ENCODE assay signal across 8 cellular contexts in genomic region chr9:32384364-32385134, GRCh38. TPM values are rescaled to one million over a fixed set of nuclear protein-coding genes. Genes with fewer than 3 reads are reported as not detected.
DNase-seq lines count a peak whose midpoint lies in the region; ATAC-seq and TF ChIP-seq lines count a peak whose summit lies in the region.

Gene ACO1 (plus strand): TSS chr9:32384643. CDS start chr9:32405507, 20,864 bp downstream.

- peak; percentile 98 for ATAC-seq in mucosa of descending colon

- no peaks in the 10 kb centered on the region for H3K9me3 Mint-ChIP-seq in Calu3 (ENCODE audit: low read depth, unreplicated experiment)

- peak within 1 kb of the TSS; percentile 79 for H3K9ac ChIP-seq in OCI-LY1 (ENCODE audit: low read length)

- peak within 1 kb of the TSS; percentile 95 for H3K4me2 ChIP-seq in OCI-LY1 (ENCODE audit: low read length)

- H3K4me3 ChIP-seq in OCI-LY1 (ENCODE audit: low read depth, low read length, poor library complexity, severe bottlenecking) (peak within 1 kb of the TSS; percentile 96), mucosa of descending colon (peak within 1 kb of the TSS; percentile 46)

- BruUV-seq in Calu3 (replicated peaks; lab: Mats Ljungman, UMichigan), result no TSS peak

- no peaks in the 10 kb centered on the region for H3K36me3 ChIP-seq in OCI-LY1 (ENCODE audit: insufficient read depth, low read length)
- H3K36me3 ChIP-seq in mucosa of descending colon (ENCODE audit: low read depth), result no peaks in the 10 kb centered on the region

- no peak within 1 kb of the TSS for H3K27ac ChIP-seq in OCI-LY1 (ENCODE audit: low read depth, low read length, poor library complexity, severe bottlenecking)

- H3K9me3 ChIP-seq in OCI-LY1 (ENCODE audit: low read length) (no peaks in the 10 kb centered on the region), mucosa of descending colon (no peaks in the 10 kb centered on the region)

- H4K20me1 ChIP-seq in OCI-LY1 (ENCODE audit: insufficient read depth, low read length), result no peaks in the 10 kb centered on the region

- H3K9me2 ChIP-seq in OCI-LY1 (ENCODE audit: low read depth, low read length), result no peaks in the 10 kb centered on the region

- CTCF ChIA-PET in Calu3 (lab: Charles Lee), result interaction anchor here (1.0 to 1.7 kb wide), 3 partner anchors 47 to 188 kb away, joined by 4 to 7 read pairs (median 4); partner anchors contain the start of gene RIGI

- H3K4me1 Mint-ChIP-seq in Calu3 (ENCODE audit: low read depth, unreplicated experiment), result no peaks in the 10 kb centered on the region

- peak within 1 kb of the TSS; percentile 85 for H3K4me3 Mint-ChIP-seq in Calu3 (ENCODE audit: low read depth, unreplicated experiment)

- no peak for TF ChIP-seq CTCF in Calu3 (IDR thresholded peaks at IDR 0.05; ENCODE audit: unreplicated experiment)
- TF ChIP-seq CTCF in GM20000 (IDR thresholded peaks at IDR 0.05; ENCODE audit: extremely low read depth, missing control alignments), result no peak
- 0 out of 2 replicates have a peak, but pooled peaks have one; percentile 15 for TF ChIP-seq CTCF in OCI-LY1 (IDR thresholded peaks at IDR 0.05; ENCODE audit: low read length)
- TF ChIP-seq CTCF in mucosa of descending colon (IDR thresholded peaks at IDR 0.05), result no peak

- peak within 1 kb of the TSS; percentile 71; the same call in 1 of the 2 replicates for H2AFZ ChIP-seq in OCI-LY1 (ENCODE audit: low read length)

- DNase-seq in Calu3 (peak; percentile 87), GM20000 (ENCODE audit: low spot score) (peak; percentile 96), HS-27A (ENCODE audit: low read depth) (peak; percentile 45), activated T-cell treated with anti-CD3 and anti-CD28 coated beads for 24 hours (ENCODE audit: low read depth) (peak; percentile 80), epidermal melanocyte (ENCODE audit: insufficient read length, low spot score) (peak; percentile 74), mucosa of descending colon (peak; percentile 93 to 96 (median 93))
- peak; percentile 69 to 78 for DNase-seq in stimulated activated CD8-positive, alpha-beta memory T cell treated with anti-CD3 and anti-CD28 coated beads, Interleukin-4, amount 100 ng/mL, for 1 hour (ENCODE audit: low read depth in 2 of 2, low spot score in 1 of 2)

- intact Hi-C loops in Calu3 (cut with micrococcal nuclease; ENCODE audit: unreplicated experiment), result no loop called here
- intact Hi-C loops in mucosa of descending colon (cut with DNase I, micrococcal nuclease), result loop anchor here (5.0 kb wide), 2 partner anchors 193 to 593 kb away; no protein-coding TSS in a partner anchor

- no peaks in the 10 kb centered on the region for H3F3A ChIP-seq in OCI-LY1 (ENCODE audit: insufficient read depth, low read length)

- no peaks in the 10 kb centered on the region for H3K79me2 ChIP-seq in OCI-LY1 (ENCODE audit: insufficient read depth, low read length)

- H3K27me3 ChIP-seq in OCI-LY1 (ENCODE audit: insufficient read depth, low read length), result no peaks in the 10 kb centered on the region

- H3K4me1 ChIP-seq in OCI-LY1 (ENCODE audit: insufficient read depth, low read length, severe bottlenecking), result peaks cover 18% of the 10 kb centered on the region
- H3K4me1 ChIP-seq in mucosa of descending colon (ENCODE audit: low read depth), result peaks cover 8% of the 10 kb centered on the region

- H3K36me3 Mint-ChIP-seq in Calu3 (ENCODE audit: insufficient read depth, unreplicated experiment), result peaks cover 9% of the 10 kb centered on the region

- peak within 1 kb of the TSS; percentile 23 for H3K27ac Mint-ChIP-seq in Calu3 (ENCODE audit: unreplicated experiment)

- peaks cover 14% of the 10 kb centered on the region for H3K27me3 Mint-ChIP-seq in Calu3 (ENCODE audit: unreplicated experiment)

RNA-seq across cellular contexts. Expression of gene ACO1, which starts in this region (rescaled TPM):
- total RNA-seq in Calu3 (2022), result 19.1 and 29.6 TPM in 2 replicates
- total RNA-seq in mucosa of descending colon, result 10 to 100 TPM; 30.9 to 50.4 (median 32.6) TPM

Comparison
In these comparisons a context has a peak if more than half of its experiments do, and no peak if none do; other contexts are left out.
1. DNase-seq: peak in every context shown above with its lines; median percentile 96 in GM20000; 93 in mucosa of descending colon; 87 in Calu3; 80 in activated T-cell treated with anti-CD3 and anti-CD28 coated beads for 24 hours; 74 in epidermal melanocyte; 74 in stimulated activated CD8-positive, alpha-beta memory T cell treated with anti-CD3 and anti-CD28 coated beads, Interleukin-4, amount 100 ng/mL, for 1 hour; 45 in HS-27A.